8 cellular contexts compared by ENCODE assay signal in genomic region chr6:136249336-136249735, GRCh38. TPM values are rescaled to one million over a fixed set of nuclear protein-coding genes. Genes with fewer than 3 reads are reported as not detected.
DNase-seq lines count a peak whose midpoint lies in the region; ATAC-seq and TF ChIP-seq lines count a peak whose summit lies in the region.

No MANE protein-coding gene starts in this region.

- POLR2A ChIA-PET in AG04450 (lab: Yijun Ruan, JAX): interaction anchor here (3.2 kb wide), 1 partner anchor 40 kb away, joined by 24 read pairs; the partner anchor contains the start of gene BCLAF1

- no peak overlapping the region for H3K27ac ChIP-seq in AG04450 (ENCODE audit: low read depth, low read length)
- H3K27ac ChIP-seq in HL-60 (replicated peaks): peak overlapping the region; percentile 80
- H3K27ac ChIP-seq in mesenchymal stem cell (ENCODE audit: low read length, poor library complexity, severe bottlenecking): no peak overlapping the region

- H3K36me3 ChIP-seq in mesenchymal stem cell (ENCODE audit: control insufficient read depth in 1 of 2, insufficient read depth in 2 of 2, low read depth in 1 of 2, low read length in 2 of 2): peaks cover 0 to 4% of the 10 kb centered on the region in 2 experiments

- H3K18ac ChIP-seq in mesenchymal stem cell (ENCODE audit: low read depth in 1 of 2, low read length in 2 of 2): no peak overlapping the region

- H4K8ac ChIP-seq in mesenchymal stem cell (ENCODE audit: low read length): no peak overlapping the region

- no peak overlapping the region for H3K14ac ChIP-seq in mesenchymal stem cell (ENCODE audit: low read length in 2 of 2)

- H3K4ac ChIP-seq in mesenchymal stem cell (ENCODE audit: low read depth in 1 of 2, low read length in 2 of 2): no peak overlapping the region

- peaks cover 38% of the 10 kb centered on the region for H3K4me1 Mint-ChIP-seq in activated naive CD8-positive, alpha-beta T cell treated with anti-CD3 and anti-CD28 coated beads, Interleukin-2, amount 50 U/mL, for 24 hours

- ATAC-seq in activated naive CD8-positive, alpha-beta T cell treated with anti-CD3 and anti-CD28 coated beads, Interleukin-2, amount 50 U/mL, for 24 hours: no peak
- ATAC-seq in HG03139 (IDR thresholded peaks at IDR 0.05; ENCODE audit: unreplicated experiment): no peak
- no peak for ATAC-seq in HG03442 (IDR thresholded peaks at IDR 0.05; ENCODE audit: unreplicated experiment)

- no peak overlapping the region for H2BK5ac ChIP-seq in mesenchymal stem cell (ENCODE audit: low read depth, low read length, poor library complexity, severe bottlenecking)

- H3K27me3 ChIP-seq in AG04450 (ENCODE audit: control insufficient read depth, insufficient read depth, low read length): no peaks in the 10 kb centered on the region
- H3K27me3 ChIP-seq in HL-60 (ENCODE audit: insufficient read depth, poor library complexity, severe bottlenecking): no peaks in the 10 kb centered on the region
- no peaks in the 10 kb centered on the region for H3K27me3 ChIP-seq in mesenchymal stem cell (ENCODE audit: control insufficient read depth in 1 of 2, insufficient read depth in 1 of 2, low read length in 2 of 2)

- H2AFZ ChIP-seq in mesenchymal stem cell (ENCODE audit: low read depth, low read length): no peak overlapping the region

- 29% methylated on average over 6 of the region's 6 CpGs for WGBS in mesenchymal stem cell

- H2AK5ac ChIP-seq in mesenchymal stem cell (ENCODE audit: low read length, severe bottlenecking): no peak overlapping the region

- H4K91ac ChIP-seq in mesenchymal stem cell (ENCODE audit: low read length): no peak overlapping the region

- H3K4me1 ChIP-seq in mesenchymal stem cell (ENCODE audit: control insufficient read depth, insufficient read depth, low read depth, low read length): no peaks in the 10 kb centered on the region

- H3K4me3 ChIP-seq in AG04450 (ENCODE audit: low read depth, low read length) (peak overlapping the region; percentile 91), HL-60 (replicated peaks; ENCODE audit: insufficient read depth, low read length) (peak overlapping the region; percentile 97), mesenchymal stem cell (ENCODE audit: insufficient read depth in 1 of 2, low read depth in 1 of 2, low read length in 2 of 2) (peak overlapping the region; percentile 83 to 98)

- no peaks in the 10 kb centered on the region for H3K9me3 Mint-ChIP-seq in activated naive CD8-positive, alpha-beta T cell treated with anti-CD3 and anti-CD28 coated beads, Interleukin-2, amount 50 U/mL, for 24 hours

- peaks cover 37% of the 10 kb centered on the region for H3K36me3 Mint-ChIP-seq in activated naive CD8-positive, alpha-beta T cell treated with anti-CD3 and anti-CD28 coated beads, Interleukin-2, amount 50 U/mL, for 24 hours (ENCODE audit: low read depth)

- peaks cover 6% of the 10 kb centered on the region for H3K79me1 ChIP-seq in mesenchymal stem cell (replicated peaks; ENCODE audit: low read length, poor library complexity, severe bottlenecking)

- H2BK15ac ChIP-seq in mesenchymal stem cell (ENCODE audit: low read depth, poor library complexity, severe bottlenecking): no peak overlapping the region

- peaks cover 2% of the 10 kb centered on the region for H3K27me3 Mint-ChIP-seq in activated naive CD8-positive, alpha-beta T cell treated with anti-CD3 and anti-CD28 coated beads, Interleukin-2, amount 50 U/mL, for 24 hours

- H3K9ac ChIP-seq in mesenchymal stem cell (ENCODE audit: low read length): peak overlapping the region; percentile 91

- peak overlapping the region; percentile 78 for H3K4me2 ChIP-seq in mesenchymal stem cell (ENCODE audit: low read length, poor library complexity, severe bottlenecking)

- H3K9me3 ChIP-seq in AG04450 (ENCODE audit: control insufficient read depth, insufficient read depth, low read length) (no peaks in the 10 kb centered on the region), mesenchymal stem cell (ENCODE audit: control insufficient read depth, low read length) (no peaks in the 10 kb centered on the region)

- peak overlapping the region; percentile 94 for H3K27ac Mint-ChIP-seq in activated naive CD8-positive, alpha-beta T cell treated with anti-CD3 and anti-CD28 coated beads, Interleukin-2, amount 50 U/mL, for 24 hours

- DNase-seq in AG04450 (ENCODE audit: low read depth, low spot score) (no peak), HL-60 (ENCODE audit: low read depth in 1 of 2, low spot score in 1 of 2) (no peak), mesenchymal stem cell (peak; percentile 29), mucosa of gallbladder (ENCODE audit: low spot score) (no peak), NCI-H2107 treated with DMSO at 0.1 percent for 48 hours (lab: John Stamatoyannopoulos, UW; ENCODE audit: unreplicated experiment) (no peak)
- no peak for DNase-seq in activated naive CD8-positive, alpha-beta T cell treated with anti-CD3 and anti-CD28 coated beads, Interleukin-2, amount 50 U/mL, for 24 hours

- H2BK120ac ChIP-seq in mesenchymal stem cell (ENCODE audit: low read depth, low read length): no peak overlapping the region

- no peak for TF ChIP-seq CTCF in AG04450 (IDR thresholded peaks at IDR 0.05; ENCODE audit: low read depth, low read length)
- TF ChIP-seq CTCF in HL-60 (IDR thresholded peaks at IDR 0.05; ENCODE audit: insufficient read depth, low read length): no peak

- peak overlapping the region; percentile 98 for H3K4me3 Mint-ChIP-seq in activated naive CD8-positive, alpha-beta T cell treated with anti-CD3 and anti-CD28 coated beads, Interleukin-2, amount 50 U/mL, for 24 hours

- CTCF ChIA-PET in AG04450 (lab: Charles Lee): no interaction called here

- no peak overlapping the region for H3K23ac ChIP-seq in mesenchymal stem cell (ENCODE audit: low read length in 2 of 2)

- no peak overlapping the region for H2BK12ac ChIP-seq in mesenchymal stem cell (ENCODE audit: low read length in 2 of 2)

RNA-seq across cellular contexts. Expression of gene MTFR2, which starts 0.8 kb away (rescaled TPM):
- 2.6 and 3.3 TPM in 2 replicates for polyA plus RNA-seq in AG04450 (2011; rRNA removed)
- polyA minus RNA-seq in AG04450 (2011; rRNA and poly(A)+ RNA removed): 3.1 and 3.7 TPM in 2 replicates
- polyA plus RNA-seq in mesenchymal stem cell (2013, experiment 1 of 2): 1.9 TPM
- polyA plus RNA-seq in mesenchymal stem cell (2013, experiment 2 of 2): 2.8 TPM
- 0.58 TPM for total RNA-seq in mucosa of gallbladder

RNA-seq across cellular contexts. Expression of gene BCLAF1, which starts 40.3 kb away (rescaled TPM):
- 75.0 and 117 TPM in 2 replicates for polyA plus RNA-seq in AG04450 (2011; rRNA removed)
- polyA minus RNA-seq in AG04450 (2011; rRNA and poly(A)+ RNA removed): 58.9 and 125 TPM in 2 replicates
- 96.2 TPM for polyA plus RNA-seq in mesenchymal stem cell (2013, experiment 1 of 2)
- 93.1 TPM for polyA plus RNA-seq in mesenchymal stem cell (2013, experiment 2 of 2)
- total RNA-seq in mucosa of gallbladder: 109 TPM
